ENCODE assay signal across 8 cellular contexts in the genomic region with DNA sequence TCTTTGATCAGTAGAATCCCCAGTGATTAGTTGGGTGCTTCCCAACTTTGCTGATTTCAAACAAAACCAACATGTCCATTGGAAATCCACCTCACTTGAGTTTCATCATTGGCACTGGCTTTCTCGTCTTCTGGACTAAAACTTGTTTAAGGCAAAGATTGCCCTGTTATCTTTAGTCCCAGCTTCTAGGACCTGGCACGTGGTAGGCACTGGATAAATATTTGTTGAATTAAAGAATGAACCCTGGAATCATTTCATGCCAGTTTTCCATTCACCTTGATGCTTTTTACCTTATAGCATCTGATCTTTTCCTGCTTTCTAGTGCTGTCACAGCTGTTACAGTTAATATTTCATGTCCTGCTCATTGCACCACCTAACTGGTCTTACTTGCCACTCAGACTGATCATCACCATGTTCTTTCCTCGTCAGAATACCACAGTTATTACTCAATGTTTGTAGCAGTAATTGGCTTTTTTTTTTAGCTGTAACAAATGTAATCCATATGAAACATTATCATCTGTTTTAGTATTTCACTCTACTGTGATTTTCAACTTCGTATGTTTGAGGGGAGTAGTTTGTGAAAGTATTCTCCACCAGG. TPM values are rescaled to one million over a fixed set of nuclear protein-coding genes. Genes with fewer than 3 reads are reported as not detected.
DNase-seq lines count a peak whose midpoint lies in the region.

No MANE protein-coding gene starts in this region.

- intact Hi-C loops in head of caudate nucleus (cut with DNase I) = no loop called here

- peaks cover 65 to 76% (median 69%) of the 10 kb centered on the region in 3 donors for H3K4me1 Mint-ChIP-seq in CD8-positive, alpha-beta memory T cell

- H3K4me3 ChIP-seq in CD8-positive, alpha-beta memory T cell (ENCODE audit: low read length) = peak overlapping the region; percentile 59
- peak overlapping the region; percentile 72 for H3K4me3 ChIP-seq in Jurkat, Clone E6-1 (ENCODE audit: low read length)
- peak overlapping the region; percentile 71 for H3K4me3 ChIP-seq in urinary bladder (ENCODE audit: low read depth, low read length)

- POLR2A ChIA-PET in CD8-positive, alpha-beta memory T cell (lab: Charles Lee) = no interaction called here

- H3K4me3 Mint-ChIP-seq in CD8-positive, alpha-beta memory T cell = peak overlapping the region; percentile 94 to 99 (median 96)

- H3K27me3 ChIP-seq in CD8-positive, alpha-beta memory T cell (ENCODE audit: insufficient read depth, low read length, poor library complexity, severe bottlenecking) = no peaks in the 10 kb centered on the region

- peaks cover 0 to 22% (median 0%) of the 10 kb centered on the region in 3 donors for H3K36me3 Mint-ChIP-seq in CD8-positive, alpha-beta memory T cell

- H3K36me3 ChIP-seq in CD8-positive, alpha-beta memory T cell (ENCODE audit: insufficient read depth, low read length) = no peaks in the 10 kb centered on the region
- no peaks in the 10 kb centered on the region for H3K36me3 ChIP-seq in urinary bladder (ENCODE audit: insufficient read depth)

- H3K27me3 Mint-ChIP-seq in CD8-positive, alpha-beta memory T cell = peaks cover 0 to 2% of the 10 kb centered on the region in 2 donors

- 37% methylated on average over 4 of the region's 4 CpGs for whole genome bisulfite sequencing in urinary bladder

- peak overlapping the region in 7 of 8 donors; percentile 58 to 96 (median 93) for H3K27ac Mint-ChIP-seq in CD8-positive, alpha-beta memory T cell

- no peaks in the 10 kb centered on the region for H3K9me3 ChIP-seq in CD8-positive, alpha-beta memory T cell (ENCODE audit: low read length)

- H3K9me3 Mint-ChIP-seq in CD8-positive, alpha-beta memory T cell = no peaks in the 10 kb centered on the region

- peaks cover 18% of the 10 kb centered on the region for H3K4me1 ChIP-seq in CD8-positive, alpha-beta memory T cell (ENCODE audit: insufficient read depth, low read length)
- peaks cover 1% of the 10 kb centered on the region for H3K4me1 ChIP-seq in urinary bladder (ENCODE audit: insufficient read depth)

- DNase-seq in CD8-positive, alpha-beta memory T cell = no peak
- DNase-seq in Jurkat, Clone E6-1 (ENCODE audit: low read depth, low spot score) = no peak
- DNase-seq in amniotic stem cell (lab: John Stamatoyannopoulos, UW) (peak; percentile 7), kidney tubule cell (ENCODE audit: low spot score) (peak; percentile 57), NCI-H2029 (lab: John Stamatoyannopoulos, UW) (no peak), head of caudate nucleus (no peak)
- no peak for DNase-seq in stimulated activated CD4-positive, alpha-beta T cell treated with anti-CD3 and anti-CD28 coated beads, Interleukin-2, amount 100 ng/mL, for 48 hours

- no peak overlapping the region for H3K27ac ChIP-seq in CD8-positive, alpha-beta memory T cell (ENCODE audit: low read depth, low read length)
- no peak overlapping the region for H3K27ac ChIP-seq in urinary bladder (ENCODE audit: low read depth)

- CTCF ChIA-PET in CD8-positive, alpha-beta memory T cell (lab: Charles Lee) = interaction anchor here (1.2 kb wide), 1 partner anchor 14 kb away, joined by 3 read pairs; no protein-coding TSS in a partner anchor

RNA-seq across cellular contexts. Expression of a gene that starts 7.3 kb away (rescaled TPM):
- total RNA-seq in CD8-positive, alpha-beta memory T cell = not detected
- polyA plus RNA-seq in CD8-positive, alpha-beta memory T cell = not detected
- not detected for polyA plus RNA-seq in Jurkat, Clone E6-1 (2012; ENCODE audit: insufficient read depth, insufficient read length)
- total RNA-seq in urinary bladder = 0.26 TPM
- polyA plus RNA-seq in urinary bladder = 0.06 TPM

Comparison
In these comparisons a context has a peak if more than half of its experiments do, and no peak if none do; other contexts are left out.
1. DNase-seq: peak in amniotic stem cell (single experiment) and kidney tubule cell (single experiment); none in CD8-positive, alpha-beta memory T cell (0 of 5), Jurkat, Clone E6-1 (single experiment), stimulated activated CD4-positive, alpha-beta T cell treated with anti-CD3 and anti-CD28 coated beads, Interleukin-2, amount 100 ng/mL, for 48 hours (0 of 2), NCI-H2029 (single experiment) and head of caudate nucleus (0 of 42).
2. Peak in every context shown above with its lines, with median percentiles within 50 percentile points of each other: H3K4me3 ChIP-seq.